Comparison of ENCODE assay signal across 8 cellular contexts in genomic region chr1:212432163-212432705, GRCh38. TPM values are rescaled to one million over a fixed set of nuclear protein-coding genes. Genes with fewer than 3 reads are reported as not detected.
DNase-seq lines count a peak whose midpoint lies in the region; TF ChIP-seq lines count a peak whose summit lies in the region.

No MANE protein-coding gene starts in this region.

- H3K27ac ChIP-seq in esophagus muscularis mucosa (replicated peaks in 1 of 4): peak overlapping the region; percentile 91 to 96 (median 92)

- H3K27me3 ChIP-seq in esophagus muscularis mucosa: no peaks in the 10 kb centered on the region

- peaks cover 20% of the 10 kb centered on the region for H3K4me1 Mint-ChIP-seq in progenitor cell of endocrine pancreas (ENCODE audit: low read depth)

- peak overlapping the region; percentile 62 for H3K4me3 Mint-ChIP-seq in progenitor cell of endocrine pancreas (ENCODE audit: low read depth)

- H3K9me3 ChIP-seq in ES-I3 (ENCODE audit: control insufficient read depth, insufficient read depth, low read length): no peaks in the 10 kb centered on the region
- H3K9me3 ChIP-seq in esophagus muscularis mucosa: no peaks in the 10 kb centered on the region

- H3K36me3 Mint-ChIP-seq in progenitor cell of endocrine pancreas (ENCODE audit: insufficient read depth): peaks cover 2% of the 10 kb centered on the region

- no peaks in the 10 kb centered on the region for H3K9me3 Mint-ChIP-seq in progenitor cell of endocrine pancreas (ENCODE audit: low read depth)

- DNase-seq in RKO (ENCODE audit: low spot score) (peak; percentile 29), esophagus muscularis mucosa (ENCODE audit: extremely low spot score) (no peak), progenitor cell of endocrine pancreas (ENCODE audit: low spot score, unreplicated experiment) (no peak), NOMO-1 treated with dmso at 0.1 percent for 144 hours (lab: John Stamatoyannopoulos, UW; ENCODE audit: unreplicated experiment) (no peak), GM20000 (ENCODE audit: low spot score) (no peak), globus pallidus (ENCODE audit: low spot score) (no peak)
- DNase-seq in activated effector memory CD4-positive, alpha-beta T cell treated with Interleukin-2 at 50 U/mL for 16 hours: no peak

- peak overlapping the region; percentile 83 to 99 (median 90) for H3K4me3 ChIP-seq in esophagus muscularis mucosa

- peak overlapping the region; percentile 33 for H3K27ac Mint-ChIP-seq in progenitor cell of endocrine pancreas

- TF ChIP-seq CTCF in esophagus muscularis mucosa (IDR thresholded peaks at IDR 0.05) (no peak), progenitor cell of endocrine pancreas (IDR thresholded peaks at IDR 0.05; ENCODE audit: unreplicated experiment) (no peak), GM20000 (IDR thresholded peaks at IDR 0.05; ENCODE audit: extremely low read depth, missing control alignments) (no peak)

- H3K9ac ChIP-seq in ES-I3 (ENCODE audit: low read depth, low read length): peak overlapping the region; percentile 55

- TF ChIP-seq EP300 in esophagus muscularis mucosa (IDR thresholded peaks at IDR 0.05): no peak

- H3K4me1 ChIP-seq in ES-I3 (ENCODE audit: insufficient read depth, low read length): peaks cover 11% of the 10 kb centered on the region; the same call in 1 of the 2 replicates
- H3K4me1 ChIP-seq in esophagus muscularis mucosa: peaks cover 11 to 30% (median 21%) of the 10 kb centered on the region in 4 donors

- intact Hi-C loops in esophagus muscularis mucosa (cut with DNase I): no loop called here

- no peaks in the 10 kb centered on the region for H3K27me3 Mint-ChIP-seq in progenitor cell of endocrine pancreas

- 38% methylated on average over 9 of the region's 9 CpGs for WGBS in esophagus muscularis mucosa

- H3K36me3 ChIP-seq in ES-I3 (ENCODE audit: insufficient read depth, low read length) (no peaks in the 10 kb centered on the region), esophagus muscularis mucosa (no peaks in the 10 kb centered on the region)

- TF ChIP-seq POLR2A in esophagus muscularis mucosa (IDR thresholded peaks at IDR 0.05; ENCODE audit: low read depth): no peak

RNA-seq across cellular contexts. Expression of gene NENF, which starts 0.5 kb away (rescaled TPM):
- total RNA-seq in esophagus muscularis mucosa (10 to 100 TPM; 67.9 to 99.3 (median 91.7) TPM), progenitor cell of endocrine pancreas (26.6 and 30.2 TPM in 2 replicates)

RNA-seq across cellular contexts. Expression of gene PACC1, which starts 17.5 kb away (rescaled TPM):
- total RNA-seq in esophagus muscularis mucosa: 1 to 10 TPM; 2.2 to 5.0 (median 3.7) TPM
- 24.5 and 25.1 TPM in 2 replicates for total RNA-seq in progenitor cell of endocrine pancreas
